In genomic region chr1:221694109-221694508, GRCh38 we compare ENCODE assay signal across 29 cellular contexts.
"Had no signal": no experiment of that assay in that cellular context is flagged by ENCODE, and none has a peak within 500 bp of the region (broad histone marks: within the 10 kb centered on the region; RNA-seq: fewer than 3 reads in every experiment).

No MANE protein-coding gene starts in this region.

- H3K36me3 ChIP-seq: colonic mucosa, esophagus muscularis mucosa, esophagus squamous epithelium, gastrocnemius medialis, gastroesophageal sphincter, heart left ventricle, heart right ventricle had no signal

- H3K27ac ChIP-seq: colonic mucosa, coronary artery, dorsolateral prefrontal cortex, epithelial cell of prostate, esophagus muscularis mucosa, esophagus squamous epithelium, foreskin keratinocyte, gastrocnemius medialis, gastroesophageal sphincter, heart left ventricle, heart right ventricle, hepatocyte had no signal

- H3K27me3 ChIP-seq: colonic mucosa, dorsolateral prefrontal cortex, esophagus muscularis mucosa, esophagus squamous epithelium, foreskin keratinocyte, gastrocnemius medialis, gastroesophageal sphincter, heart left ventricle, heart right ventricle, hepatocyte had no signal

- DNase-seq: colonic mucosa; cortex of kidney; dermis blood vessel endothelial cell; dorsolateral prefrontal cortex; effector CD4-positive, alpha-beta T cell; effector CD8-positive, alpha-beta T cell; effector memory CD4-positive, alpha-beta T cell; effector memory CD8-positive, alpha-beta T cell; erythroblast; esophagus squamous epithelium; foreskin fibroblast; foreskin keratinocyte; foreskin melanocyte; gastrocnemius medialis; glutamatergic neuron; head of caudate nucleus; heart left ventricle; heart right ventricle had no signal

- H3K79me2 ChIP-seq: hepatocyte had no signal

- H3K4me3 Mint-ChIP-seq: dendritic cell treated with granulocyte-macrophage colony-stimulating factor and Interleukin-4, amounts not matched to agents 40 ng/mL and 50 ng/mL, for 4 days; effector memory CD8-positive, alpha-beta T cell had no signal

- H3K27me3 Mint-ChIP-seq: dendritic cell treated with granulocyte-macrophage colony-stimulating factor and Interleukin-4, amounts not matched to agents 40 ng/mL and 50 ng/mL, for 4 days; effector memory CD8-positive, alpha-beta T cell had no signal

- H3K4me3 ChIP-seq: colonic mucosa, coronary artery, dorsolateral prefrontal cortex, esophagus muscularis mucosa, esophagus squamous epithelium, gastrocnemius medialis, gastroesophageal sphincter, heart left ventricle, heart right ventricle, hepatocyte had no signal

- H3K9me3 ChIP-seq: colonic mucosa, gastrocnemius medialis had no signal

- H3K4me2 ChIP-seq: hepatocyte had no signal

- H3K9me3 Mint-ChIP-seq: dendritic cell treated with granulocyte-macrophage colony-stimulating factor and Interleukin-4, amounts not matched to agents 40 ng/mL and 50 ng/mL, for 4 days; effector memory CD8-positive, alpha-beta T cell had no signal

- H3K27ac Mint-ChIP-seq: dendritic cell treated with granulocyte-macrophage colony-stimulating factor and Interleukin-4, amounts not matched to agents 40 ng/mL and 50 ng/mL, for 4 days; effector memory CD8-positive, alpha-beta T cell had no signal

- H2AFZ ChIP-seq: hepatocyte had no signal

- FAIRE-seq: colon, endometrium, endothelial cell of umbilical vein, frontal cortex had no signal

- H3K4me1 ChIP-seq: colonic mucosa had no signal

- ATAC-seq: effector memory CD8-positive, alpha-beta T cell; esophagus mucosa; foreskin keratinocyte; gastrocnemius medialis; gastroesophageal sphincter; heart left ventricle; heart right ventricle had no signal
